28 cellular contexts compared by ENCODE assay signal in the genomic region with DNA sequence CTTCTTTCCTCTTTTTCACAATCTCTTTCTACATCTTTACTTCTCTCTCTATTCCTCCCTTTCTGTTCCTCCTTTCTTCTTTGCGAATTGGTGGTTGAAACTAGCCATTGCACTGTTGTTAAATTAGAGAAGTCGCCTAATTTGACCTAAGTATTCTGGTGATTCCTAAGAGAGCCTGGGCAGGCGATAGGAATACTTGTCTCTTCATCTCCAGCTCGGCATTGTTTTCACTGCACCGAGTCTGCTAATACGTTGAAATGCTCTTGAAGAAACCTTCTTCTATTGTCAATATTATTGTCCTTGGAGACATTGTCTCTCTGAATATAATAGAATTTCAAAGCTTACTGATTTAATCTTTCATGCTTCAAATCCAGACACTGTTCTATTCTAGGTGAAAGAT. TPM values are rescaled to one million over a fixed set of nuclear protein-coding genes. Genes with fewer than 3 reads are reported as not detected.
A peak's percentile ranks its signal among the peaks of the same experiment; 100 is the strongest.
DNase-seq lines count a peak whose midpoint lies in the region; ATAC-seq, FAIRE-seq and TF ChIP-seq lines count a peak whose summit lies in the region.
"Had no signal": no experiment of that assay in that cellular context is flagged by ENCODE, and none has a peak within 500 bp of the region (broad histone marks: within the 10 kb centered on the region; RNA-seq: fewer than 3 reads in every experiment).

No MANE protein-coding gene starts in this region.

- DNase-seq in GM12891 (ENCODE audit: insufficient read length, low spot score), result no peak
- DNase-seq in H9, result no peak
- peak; percentile 54 for DNase-seq in NCI-H2227 treated with DMSO at 0.1 percent for 48 hours (lab: John Stamatoyannopoulos, UW)
- DNase-seq in GM12878 (ENCODE audit: low read depth, low spot score), result no peak
- DNase-seq in NCI-H146 treated with DMSO at 0.1 percent for 48 hours (lab: John Stamatoyannopoulos, UW; ENCODE audit: unreplicated experiment), result no peak
- DNase-seq in stomach, result no peak
- DNase-seq: CD4-positive, alpha-beta T cell; H7; HFFc6; MV-4-11; NCI-H1105; NCI-H1436 treated with DMSO at 0.1 percent for 48 hours; NCI-H1930; NCI-H2107; NCI-H226; NCI-H510A; NCI-H69; OCI-M1; T-helper 2 cell had no signal

- no peak for TF ChIP-seq POLR2A in GM12891 (IDR thresholded peaks at IDR 0.05; ENCODE audit: low read depth, low read length)
- no peak for TF ChIP-seq POLR2A in GM12878 (IDR thresholded peaks at IDR 0.05; ENCODE audit: low read depth, low read length)
- TF ChIP-seq POLR2A in stomach (IDR thresholded peaks at IDR 0.05), result no peak

- no peaks in the 10 kb centered on the region for H3K27me3 ChIP-seq in H9 (ENCODE audit: insufficient read depth, low read length)
- H3K27me3 ChIP-seq in GM12878 (replicated peaks in 1 of 2; ENCODE audit: control insufficient read depth in 2 of 2, insufficient read depth in 2 of 2, low read length in 1 of 2), result no peaks in the 10 kb centered on the region
- H3K27me3 ChIP-seq in stomach, result no peaks in the 10 kb centered on the region
- H3K27me3 ChIP-seq: BLaER1 treated with 17β-estradiol and CSF1 and Interleukin-3, amounts not matched to agents 10 nM and 100 nM had no signal

- H3K4ac ChIP-seq in H9 (ENCODE audit: low read depth, low read length), result no peak overlapping the region

- no peak for TF ChIP-seq CTCF in H9 (conservative IDR thresholded peaks at IDR 0.05)
- no peak for TF ChIP-seq CTCF in GM12878 (IDR thresholded peaks at IDR 0.05 in 2 of 3, conservative IDR thresholded peaks at IDR 0.05 in 1 of 3; ENCODE audit: control insufficient read depth in 2 of 3, extremely low read depth in 1 of 3, insufficient read depth in 1 of 3, low read depth in 3 of 3, low read length in 3 of 3)
- no peak for TF ChIP-seq CTCF in stomach (IDR thresholded peaks at IDR 0.05)

- H3K4me1 Mint-ChIP-seq in H9, result peaks cover 16 to 17% of the 10 kb centered on the region in 2 experiments
- H3K4me1 Mint-ChIP-seq: IgD-negative memory B cell had no signal

- H2BK12ac ChIP-seq in H9 (ENCODE audit: insufficient read length, low read depth, low read length), result no peak overlapping the region

- H3K27ac Mint-ChIP-seq in H9, result peak overlapping the region in 2 of 3 experiments; percentile 11 to 17; a peak in 2 of 7 replicates
- H3K27ac Mint-ChIP-seq: CD4-positive, alpha-beta T cell; HFFc6; IgD-negative memory B cell had no signal

- H3K4me2 ChIP-seq in H9 (ENCODE audit: insufficient read depth, insufficient read length, low read length) (no peak overlapping the region), GM12878 (ENCODE audit: control insufficient read depth, insufficient read depth) (0 out of 2 replicates have a peak overlapping the region, but pooled peaks have one; percentile 15)
- H3K4me2 ChIP-seq: BLaER1 treated with 17β-estradiol and CSF1 and Interleukin-3, amounts not matched to agents 10 nM and 100 nM; KMS-11 had no signal

- H2BK120ac ChIP-seq in H9 (ENCODE audit: low read depth, low read length, poor library complexity, severe bottlenecking), result no peak overlapping the region

- no peaks in the 10 kb centered on the region for H3K27me3 Mint-ChIP-seq in H9 (ENCODE audit: low read depth)
- H3K27me3 Mint-ChIP-seq: CD4-positive, alpha-beta T cell; IgD-negative memory B cell had no signal

- POLR2A ChIA-PET in GM12878 (lab: Charles Lee), result no interaction called here

- H2BK15ac ChIP-seq in H9 (ENCODE audit: low read depth, low read length), result no peak overlapping the region

- no peak overlapping the region for H4K5ac ChIP-seq in H9 (ENCODE audit: insufficient read length, low read depth, low read length)

- ATAC-seq in GM12878 (peak; percentile 6; the same call in 1 of the 3 replicates), HG03457 (IDR thresholded peaks at IDR 0.05; ENCODE audit: unreplicated experiment) (no peak), HG02678 (IDR thresholded peaks at IDR 0.05; ENCODE audit: unreplicated experiment) (no peak)

- no peak overlapping the region for H3K18ac ChIP-seq in H9 (ENCODE audit: insufficient read length, low read depth, low read length)

- no peaks in the 10 kb centered on the region for H3K79me1 ChIP-seq in H9 (ENCODE audit: insufficient read depth, low read depth, low read length, poor library complexity, severe bottlenecking)

- H2AK5ac ChIP-seq in H9 (ENCODE audit: insufficient read length, low read length), result no peak overlapping the region

- no peaks in the 10 kb centered on the region; a peak in 1 of 5 replicates for H3K9me3 Mint-ChIP-seq in H9
- H3K9me3 Mint-ChIP-seq: CD4-positive, alpha-beta T cell had no signal

- no peak for TF ChIP-seq RAD21 in GM12878 (IDR thresholded peaks at IDR 0.05; ENCODE audit: insufficient read depth, low read depth, low read length)

- H3K36me3 ChIP-seq in GM12878 (ENCODE audit: control insufficient read depth in 2 of 2, insufficient read depth in 2 of 2, low read length in 1 of 2), result no peaks in the 10 kb centered on the region
- H3K36me3 ChIP-seq in stomach, result no peaks in the 10 kb centered on the region
- H3K36me3 ChIP-seq: BLaER1 treated with 17β-estradiol and CSF1 and Interleukin-3, amounts not matched to agents 10 nM and 100 nM; SJSA1 had no signal

- no peaks in the 10 kb centered on the region for H3K23me2 ChIP-seq in H9 (ENCODE audit: insufficient read length, low read depth, low read length, poor library complexity, severe bottlenecking)

- H3K4me3 ChIP-seq in GM12878 (no peak overlapping the region), stomach (no peak overlapping the region)
- H3K4me3 ChIP-seq: BLaER1 treated with 17β-estradiol and CSF1 and Interleukin-3, amounts not matched to agents 10 nM and 100 nM; SJSA1 had no signal

- H3K4me3 Mint-ChIP-seq in H9, result no peak overlapping the region
- H3K4me3 Mint-ChIP-seq: CD4-positive, alpha-beta T cell; HFFc6; IgD-negative memory B cell had no signal

- H2AFZ ChIP-seq in H9 (ENCODE audit: low read length) (no peak overlapping the region), GM12878 (ENCODE audit: control insufficient read depth, low read depth, low read length) (peak overlapping the region; percentile 53)

- RAD21 ChIA-PET in GM12878 (lab: Charles Lee; ENCODE audit: unreplicated experiment), result no interaction called here

- H3K79me2 ChIP-seq in H9 (ENCODE audit: insufficient read depth, low read length) (no peaks in the 10 kb centered on the region), GM12878 (ENCODE audit: control insufficient read depth, insufficient read depth, low read length) (peaks cover 2% of the 10 kb centered on the region)

- no peak overlapping the region for H2BK20ac ChIP-seq in H9 (ENCODE audit: low read depth, low read length, poor library complexity, severe bottlenecking)

- no peak overlapping the region for H3T11ph ChIP-seq in H9 (ENCODE audit: low read length)

- BruUV-seq in GM12878 (replicated peaks; lab: Mats Ljungman, UMichigan), result no TSS peak

- in situ Hi-C loops in GM12878 (cut with MboI), result no loop called here

- no peak overlapping the region for H3K23ac ChIP-seq in H9 (ENCODE audit: insufficient read length, low read depth, low read length)

- no peak overlapping the region for H3K56ac ChIP-seq in H9 (ENCODE audit: insufficient read length, low read depth, low read length)

- no peaks in the 10 kb centered on the region for H3K9me3 ChIP-seq in H9 (ENCODE audit: control insufficient read depth, low read depth, low read length)
- no peaks in the 10 kb centered on the region; the same call in 1 of the 3 replicates for H3K9me3 ChIP-seq in GM12878 (replicated peaks; ENCODE audit: control insufficient read depth, insufficient read depth, low read length)
- no peaks in the 10 kb centered on the region for H3K9me3 ChIP-seq in stomach
- H3K9me3 ChIP-seq: BLaER1 treated with 17β-estradiol and CSF1 and Interleukin-3, amounts not matched to agents 10 nM and 100 nM; SJSA1 had no signal

- no peak for TF ChIP-seq EP300 in GM12878 (IDR thresholded peaks at IDR 0.05; ENCODE audit: borderline replicate concordance in 1 of 2, control insufficient read depth in 1 of 2, low read depth in 2 of 2, low read length in 2 of 2)
- no peak for TF ChIP-seq EP300 in stomach (IDR thresholded peaks at IDR 0.05)

- H3K14ac ChIP-seq in H9 (ENCODE audit: insufficient read depth, low read length), result no peak overlapping the region

- no peak overlapping the region for H4K91ac ChIP-seq in H9 (ENCODE audit: insufficient read length, low read depth, low read length)

- FAIRE-seq in GM12891 (lab: Jason Lieb, UNC), result peak; percentile 57
- no peak for FAIRE-seq in GM12878 (lab: Jason Lieb, UNC)
- FAIRE-seq: A204.1, D721Med had no signal

- CTCF ChIA-PET in GM12878 (lab: Yijun Ruan, JAX), result interaction anchor here (0.9 to 1.7 kb wide), 3 partner anchors 12 to 369 kb away, joined by 3 to 5 read pairs (median 3); no protein-coding TSS in a partner anchor

- H4K20me1 ChIP-seq in H9 (ENCODE audit: control insufficient read depth, insufficient read depth, insufficient read length), result no peaks in the 10 kb centered on the region
- H4K20me1 ChIP-seq in GM12878 (ENCODE audit: control insufficient read depth, insufficient read depth), result no peaks in the 10 kb centered on the region
- H4K20me1 ChIP-seq: BLaER1 treated with 17β-estradiol and CSF1 and Interleukin-3, amounts not matched to agents 10 nM and 100 nM had no signal

- WGBS in H9 (ENCODE audit: extremely low coverage, insufficient read length, low lambda C conversion rate), result no CpG with 5 or more reads among the region's 6 CpGs
- WGBS in GM12878 (ENCODE audit: insufficient coverage, insufficient replicate concordance, low lambda C conversion rate, missing lambda C conversion rate), result 70% methylated on average over 6 of the region's 6 CpGs
- WGBS in stomach, 5 donors, result 86 to 89% (median 88%) methylated on average over 6 of the region's 6 CpGs

- H3K9ac ChIP-seq in H9 (ENCODE audit: extremely low read depth, insufficient read length, low read length) (no peak overlapping the region), GM12878 (ENCODE audit: control insufficient read depth, insufficient read depth, low read length) (no peak overlapping the region)
- H3K9ac ChIP-seq: BLaER1 treated with 17β-estradiol and CSF1 and Interleukin-3, amounts not matched to agents 10 nM and 100 nM; KMS-11 had no signal

- no peak overlapping the region for H4K8ac ChIP-seq in H9 (replicated peaks; ENCODE audit: insufficient read length, low read depth, low read length)

- no peak overlapping the region for H2BK5ac ChIP-seq in H9 (ENCODE audit: insufficient read length, low read length)

- SMC1A ChIA-PET in GM12878 (lab: Charles Lee; ENCODE audit: uncharacterized antibody, unreplicated experiment), result interaction anchor here (0.9 to 3.1 kb wide), 4 partner anchors 16 to 100 kb away, joined by 3 to 8 read pairs (median 6); no protein-coding TSS in a partner anchor

- H3K36me3 Mint-ChIP-seq in H9 (ENCODE audit: insufficient read depth in 1 of 3, low read depth in 3 of 3), result no peaks in the 10 kb centered on the region
- H3K36me3 Mint-ChIP-seq: IgD-negative memory B cell had no signal

- H3K4me1 ChIP-seq in H9 (ENCODE audit: insufficient read depth, low read length), result peaks cover 4% of the 10 kb centered on the region; the same call in 1 of the 2 replicates
- H3K4me1 ChIP-seq in GM12878 (ENCODE audit: control insufficient read depth, insufficient read depth, low read length), result peaks cover 25% of the 10 kb centered on the region
- no peaks in the 10 kb centered on the region for H3K4me1 ChIP-seq in stomach
- H3K4me1 ChIP-seq: BLaER1 treated with 17β-estradiol and CSF1 and Interleukin-3, amounts not matched to agents 10 nM and 100 nM; SJSA1 had no signal

- H3K27ac ChIP-seq in H9 (ENCODE audit: insufficient read length, low read depth, low read length) (no peak overlapping the region), GM12878 (ENCODE audit: control insufficient read depth, insufficient read depth) (peak overlapping the region; percentile 22; the same call in 1 of the 2 replicates), stomach (no peak overlapping the region)
- H3K27ac ChIP-seq: BLaER1 treated with 17β-estradiol and CSF1 and Interleukin-3, amounts not matched to agents 10 nM and 100 nM; HL-60; KMS-11; SJSA1 had no signal

- intact Hi-C loops in GM12878 (cut with micrococcal nuclease; ENCODE audit: unreplicated experiment) (no loop called here), stomach (cut with DNase I; ENCODE audit: low total_unique reads) (no loop called here)

RNA-seq across cellular contexts. Expression of gene KCND2, which starts 31.7 kb away (rescaled TPM):
- 3.8 TPM for polyA plus RNA-seq in GM12891 (2012; ENCODE audit: low read depth, missing spikeins)
- total RNA-seq in H9 (2021) (6.4 TPM in 2 replicates), GM12878 (2014; rRNA removed) (13.6 and 15.3 TPM in 2 replicates), GM12878 (2014; rRNA removed; fragmentation: Illumina TruSeq; extraction: Trizol) (13.5 and 13.8 TPM in 2 replicates), GM12878 (2021) (12.2 and 12.5 TPM in 2 replicates), stomach (1 to 10 TPM in 1 of 5 donors, not detected in 4; 1.3 TPM)
- total RNA-seq in GM12878 (2013; cell fraction: nucleolus; rRNA removed), result 31.6 and 33.1 TPM in 2 replicates
- 2.6 TPM for polyA plus RNA-seq in GM12878 (2011; ENCODE audit: low read depth)
- polyA plus RNA-seq in GM12878 (2011; rRNA removed) (19.1 and 22.3 TPM in 2 replicates), GM12878 (2014; fragmentation: Illumina TruSeq; extraction: Trizol) (6.3 and 7.2 TPM in 2 replicates), GM12878 (2014; fragmentation: Nextera tagmentation; extraction: Ambion mirVana) (1 to 10 TPM; 3.6 to 3.7 TPM), GM12878 (2014; rRNA removed) (4.2 and 4.3 TPM in 2 replicates), GM12878 (2016; fragmentation: Nextera tagmentation; extraction: Ambion mirVana) (1 to 10 TPM; 5.8 to 6.2 TPM), stomach (under 1 TPM in 2 of 3 donors, not detected in 1; 0.06 to 0.31 TPM)
- polyA plus RNA-seq in GM12878 (2011; cell fraction: cytosol; rRNA removed), result 9.1 and 10.6 TPM in 2 replicates
- 17.9 and 21.0 TPM in 2 replicates for polyA plus RNA-seq in GM12878 (2011; cell fraction: nucleus; rRNA removed)
- polyA plus RNA-seq in GM12878 (2012), result 3.3 and 3.7 TPM in 2 replicates
- polyA minus RNA-seq in GM12878 (2011; rRNA and poly(A)+ RNA removed), result 54.5 and 62.3 TPM in 2 replicates
- polyA minus RNA-seq in GM12878 (2011; cell fraction: cytosol; rRNA and poly(A)+ RNA removed), result 8.2 and 11.9 TPM in 2 replicates
- 111 and 184 TPM in 2 replicates for polyA minus RNA-seq in GM12878 (2011; cell fraction: nucleus; rRNA and poly(A)+ RNA removed)
- total RNA-seq: CD4-positive, alpha-beta T cell; HFFc6; SJSA1 had no signal
- polyA plus RNA-seq: IgD-negative memory B cell had no signal
